Comparison of ENCODE assay signal across 22 cellular contexts in the genomic region with DNA sequence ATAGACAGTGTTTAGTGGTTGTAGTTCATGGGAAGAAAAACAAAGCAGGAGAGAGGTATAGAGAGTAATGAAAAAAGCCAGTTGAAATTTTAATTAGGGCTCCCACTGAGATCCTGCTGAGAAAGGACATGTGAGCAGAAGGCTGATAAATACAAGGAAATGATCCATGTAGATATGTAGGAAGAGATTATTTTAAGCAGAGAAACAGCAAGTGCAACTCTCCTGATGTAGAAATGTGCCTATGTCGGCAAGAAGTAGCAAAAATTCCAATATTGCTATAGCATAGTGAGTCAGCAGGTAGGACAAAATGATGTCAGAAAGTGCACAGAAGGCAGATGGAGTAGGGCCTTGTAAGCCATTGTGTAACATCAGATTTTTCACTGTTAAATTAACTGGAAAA.
A peak's percentile ranks its signal among the peaks of the same experiment; 100 is the strongest.
DNase-seq lines count a peak whose midpoint lies in the region; FAIRE-seq and TF ChIP-seq lines count a peak whose summit lies in the region.
"Had no signal": no experiment of that assay in that cellular context is flagged by ENCODE, and none has a peak within 500 bp of the region (broad histone marks: within the 10 kb centered on the region; RNA-seq: fewer than 3 reads in every experiment).

No MANE protein-coding gene starts in this region.

- no peak for FAIRE-seq in bronchial epithelial cell (lab: Jason Lieb, UNC)
- FAIRE-seq: G401.6, GM12891 had no signal

- intact Hi-C loops in posterior vena cava (cut with DNase I) = no loop called here

- DNase-seq in NCI-H1694 treated with DMSO at 0.1 percent for 48 hours (lab: John Stamatoyannopoulos, UW) (peak; percentile 5), NCI-H1694 (lab: John Stamatoyannopoulos, UW) (no peak), NCI-H345 (lab: John Stamatoyannopoulos, UW) (peak; percentile 38), bronchial epithelial cell (ENCODE audit: low read depth) (peak; percentile 38), renal cortical epithelial cell (ENCODE audit: low read depth) (peak; percentile 58), ecto neural progenitor cell (ENCODE audit: low spot score) (no peak), posterior vena cava (ENCODE audit: low spot score) (no peak), NCI-H526 treated with DMSO at 0.1 percent for 48 hours (lab: John Stamatoyannopoulos, UW) (no peak)
- DNase-seq: activated CD4-positive, alpha-beta T cell treated with anti-CD3 and anti-CD28 coated beads, Interleukin-2, amount 10 ng/mL, durations not matched to agents 24 days and 14 days; activated naive CD4-positive, alpha-beta T cell treated with anti-CD3 and anti-CD28 coated beads, Interleukin-2, amount 10 ng/mL, durations not matched to agents 7 days and 5 days; activated T-cell treated with anti-CD3 and anti-CD28 coated beads for 4 hours; brain microvascular endothelial cell; left colon; NCI-H187; NK-92 treated with Interleukin-12 subunit alpha and Interleukin-12 subunit beta, amount 100 ng/mL, for 24 hours; ovary; SHP77 treated with DMSO at 0.1 percent for 48 hours; T1000 had no signal

- no peaks in the 10 kb centered on the region for H3K36me3 ChIP-seq in bronchial epithelial cell (ENCODE audit: control insufficient read depth, insufficient read depth, low read length)
- H3K36me3 ChIP-seq: brain microvascular endothelial cell, ovary, tibial nerve had no signal

- H3K27me3 ChIP-seq in bronchial epithelial cell (ENCODE audit: control insufficient read depth, insufficient read depth, low read length) = no peaks in the 10 kb centered on the region
- H3K27me3 ChIP-seq: brain microvascular endothelial cell, hepatocyte, ovary, tibial nerve had no signal

- H3K4me3 ChIP-seq in bronchial epithelial cell (ENCODE audit: low read depth, low read length) = no peak overlapping the region
- H3K4me3 ChIP-seq: hepatocyte, ovary, tibial nerve had no signal

- TF ChIP-seq CTCF in bronchial epithelial cell (IDR thresholded peaks at IDR 0.05; ENCODE audit: insufficient read depth, low read length, severe bottlenecking) = no peak

Comparison
In these comparisons a context has a peak if more than half of its experiments do, and no peak if none do; other contexts are left out.
1. DNase-seq: peak in NCI-H1694 treated with DMSO at 0.1 percent for 48 hours (single experiment), NCI-H345 (single experiment), bronchial epithelial cell (single experiment) and renal cortical epithelial cell (single experiment); none in NCI-H1694 (single experiment), ecto neural progenitor cell (single experiment), posterior vena cava (single experiment) and NCI-H526 treated with DMSO at 0.1 percent for 48 hours (single experiment).